In the genomic region with DNA sequence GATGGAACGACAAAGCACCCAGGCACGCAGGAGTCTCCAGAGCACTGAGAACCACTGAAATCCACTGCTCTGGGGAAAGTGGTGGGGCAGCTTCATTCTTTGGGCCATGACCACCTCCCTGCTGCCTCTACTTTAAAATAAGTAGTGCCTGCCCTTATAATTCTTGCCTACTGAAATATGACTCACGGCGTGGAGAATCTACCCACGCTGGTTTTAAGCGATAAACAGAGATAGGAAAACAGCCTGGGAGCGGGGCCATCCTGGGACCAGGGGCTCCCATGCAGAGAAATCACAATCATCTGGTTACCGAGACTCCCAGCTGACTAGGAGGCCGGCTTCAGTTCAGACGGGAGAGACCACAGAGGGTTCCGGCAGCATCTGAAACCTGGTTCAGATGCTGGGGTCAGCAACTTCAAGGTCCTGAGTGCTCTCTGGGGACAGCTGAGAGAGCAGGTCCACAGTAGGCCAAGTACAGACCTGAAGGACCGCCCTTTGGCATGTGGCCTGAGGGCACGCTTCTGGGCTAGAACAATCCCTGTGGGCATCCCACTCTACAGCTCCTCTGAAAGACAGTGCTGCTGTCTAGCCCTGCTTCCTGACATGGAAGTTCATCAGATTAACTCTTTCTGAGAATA, we compare ENCODE assay signal across 1 cellular context.
TF ChIP-seq lines count a peak whose summit lies in the region.

No MANE protein-coding gene starts in this region.

TF ChIP-seq in HepG2, 621 proteins besides CTCF, POLR2A, EP300 and RAD21:
- TF ChIP-seq TARDBP (CRISPR knock-in tag; IDR thresholded peaks at IDR 0.05) (no peak), KDM1A (CRISPR knock-in tag; IDR thresholded peaks at IDR 0.05) (no peak), ZNF251 (CRISPR knock-in tag; IDR thresholded peaks at IDR 0.05) (no peak), KLF15 (CRISPR knock-in tag; IDR thresholded peaks at IDR 0.05; ENCODE audit: borderline replicate concordance) (no peak), ZNF333 (CRISPR knock-in tag; IDR thresholded peaks at IDR 0.05; ENCODE audit: borderline replicate concordance) (no peak), MAFG (CRISPR knock-in tag; IDR thresholded peaks at IDR 0.05) (no peak), ZNF7 (CRISPR knock-in tag; IDR thresholded peaks at IDR 0.05) (no peak)
- TF ChIP-seq, protein P1, sequence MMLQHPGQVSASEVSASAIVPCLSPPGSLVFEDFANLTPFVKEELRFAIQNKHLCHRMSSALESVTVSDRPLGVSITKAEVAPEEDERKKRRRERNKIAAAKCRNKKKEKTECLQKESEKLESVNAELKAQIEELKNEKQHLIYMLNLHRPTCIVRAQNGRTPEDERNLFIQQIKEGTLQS (CRISPR knock-in tag; IDR thresholded peaks at IDR 0.05), result no peak
- TF ChIP-seq, protein P2, sequence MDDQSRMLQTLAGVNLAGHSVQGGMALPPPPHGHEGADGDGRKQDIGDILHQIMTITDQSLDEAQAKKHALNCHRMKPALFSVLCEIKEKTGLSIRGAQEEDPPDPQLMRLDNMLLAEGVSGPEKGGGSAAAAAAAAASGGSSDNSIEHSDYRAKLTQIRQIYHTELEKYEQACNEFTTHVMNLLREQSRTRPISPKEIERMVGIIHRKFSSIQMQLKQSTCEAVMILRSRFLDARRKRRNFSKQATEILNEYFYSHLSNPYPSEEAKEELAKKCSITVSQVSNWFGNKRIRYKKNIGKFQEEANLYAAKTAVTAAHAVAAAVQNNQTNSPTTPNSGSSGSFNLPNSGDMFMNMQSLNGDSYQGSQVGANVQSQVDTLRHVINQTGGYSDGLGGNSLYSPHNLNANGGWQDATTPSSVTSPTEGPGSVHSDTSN (CRISPR knock-in tag; IDR thresholded peaks at IDR 0.05; ENCODE audit: borderline replicate concordance), result no peak
- TF ChIP-seq, protein P3, sequence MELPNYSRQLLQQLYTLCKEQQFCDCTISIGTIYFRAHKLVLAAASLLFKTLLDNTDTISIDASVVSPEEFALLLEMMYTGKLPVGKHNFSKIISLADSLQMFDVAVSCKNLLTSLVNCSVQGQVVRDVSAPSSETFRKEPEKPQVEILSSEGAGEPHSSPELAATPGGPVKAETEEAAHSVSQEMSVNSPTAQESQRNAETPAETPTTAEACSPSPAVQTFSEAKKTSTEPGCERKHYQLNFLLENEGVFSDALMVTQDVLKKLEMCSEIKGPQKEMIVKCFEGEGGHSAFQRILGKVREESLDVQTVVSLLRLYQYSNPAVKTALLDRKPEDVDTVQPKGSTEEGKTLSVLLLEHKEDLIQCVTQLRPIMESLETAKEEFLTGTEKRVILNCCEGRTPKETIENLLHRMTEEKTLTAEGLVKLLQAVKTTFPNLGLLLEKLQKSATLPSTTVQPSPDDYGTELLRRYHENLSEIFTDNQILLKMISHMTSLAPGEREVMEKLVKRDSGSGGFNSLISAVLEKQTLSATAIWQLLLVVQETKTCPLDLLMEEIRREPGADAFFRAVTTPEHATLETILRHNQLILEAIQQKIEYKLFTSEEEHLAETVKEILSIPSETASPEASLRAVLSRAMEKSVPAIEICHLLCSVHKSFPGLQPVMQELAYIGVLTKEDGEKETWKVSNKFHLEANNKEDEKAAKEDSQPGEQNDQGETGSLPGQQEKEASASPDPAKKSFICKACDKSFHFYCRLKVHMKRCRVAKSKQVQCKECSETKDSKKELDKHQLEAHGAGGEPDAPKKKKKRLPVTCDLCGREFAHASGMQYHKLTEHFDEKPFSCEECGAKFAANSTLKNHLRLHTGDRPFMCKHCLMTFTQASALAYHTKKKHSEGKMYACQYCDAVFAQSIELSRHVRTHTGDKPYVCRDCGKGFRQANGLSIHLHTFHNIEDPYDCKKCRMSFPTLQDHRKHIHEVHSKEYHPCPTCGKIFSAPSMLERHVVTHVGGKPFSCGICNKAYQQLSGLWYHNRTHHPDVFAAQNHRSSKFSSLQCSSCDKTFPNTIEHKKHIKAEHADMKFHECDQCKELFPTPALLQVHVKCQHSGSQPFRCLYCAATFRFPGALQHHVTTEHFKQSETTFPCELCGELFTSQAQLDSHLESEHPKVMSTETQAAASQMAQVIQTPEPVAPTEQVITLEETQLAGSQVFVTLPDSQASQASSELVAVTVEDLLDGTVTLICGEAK (IDR thresholded peaks at IDR 0.05), result no peak
- TF ChIP-seq, protein P3 (CRISPR knock-in tag; IDR thresholded peaks at IDR 0.05), result no peak
